ENCODE assay signal across 1 cellular context in the genomic region with DNA sequence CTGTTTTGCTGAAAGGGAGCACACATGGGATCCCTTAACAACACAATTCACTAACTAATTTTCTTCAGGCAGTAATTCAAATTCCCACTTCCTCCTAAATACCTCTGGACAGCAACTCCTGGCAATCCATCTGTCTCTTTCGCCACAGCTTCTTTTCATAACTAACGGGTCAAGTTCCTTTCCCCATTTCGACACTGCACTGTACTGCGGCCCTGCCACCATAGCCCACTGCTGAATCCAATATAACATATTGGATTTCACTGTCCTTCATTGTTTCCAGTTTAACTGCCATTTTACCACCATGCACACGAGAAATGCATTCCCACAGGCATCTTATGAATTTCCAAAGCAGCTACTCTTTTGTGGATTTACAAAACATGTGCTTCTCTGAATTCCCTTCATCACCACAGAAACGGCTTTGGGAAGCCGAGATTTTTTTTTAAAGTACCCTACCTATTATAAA.
TF ChIP-seq lines count a peak whose summit lies in the region.

No MANE protein-coding gene starts in this region.

TF ChIP-seq in GM23338, 12 proteins besides CTCF, POLR2A, EP300 and RAD21 (continued from another document):
- TF ChIP-seq EZH2phosphoT487 (IDR thresholded peaks at IDR 0.05; ENCODE audit: unreplicated experiment) (no peak), ZNF331 (CRISPR knock-in tag; IDR thresholded peaks at IDR 0.05; ENCODE audit: low read depth) (no peak)
